ENCODE assay signal across 11 cellular contexts in the genomic region with DNA sequence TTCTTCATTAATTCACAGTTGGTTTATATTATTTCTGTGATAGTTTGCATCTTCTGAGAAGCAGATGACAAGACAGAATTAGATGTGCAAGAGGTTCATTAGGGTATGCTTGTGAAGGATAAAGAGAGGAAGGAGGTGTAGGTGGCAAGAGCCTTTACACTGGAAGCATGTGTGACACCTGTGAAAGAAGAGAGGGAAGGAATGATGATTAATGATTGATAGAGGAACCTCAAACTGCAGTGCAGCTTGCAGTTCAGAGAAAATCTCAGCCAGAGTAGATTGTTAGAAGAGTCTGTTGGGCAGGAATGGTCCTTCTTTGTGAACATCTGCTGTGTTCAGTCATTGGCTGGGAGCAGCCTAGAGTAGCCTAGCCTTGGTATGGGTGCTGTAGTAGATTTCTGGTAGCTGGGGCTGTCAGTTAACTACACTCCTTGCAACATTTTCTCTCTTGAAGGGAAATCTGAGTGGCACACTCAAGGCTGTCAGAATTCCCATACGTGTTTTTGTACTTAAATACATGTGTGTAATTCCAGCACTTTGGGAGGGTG.
"Had no signal": no experiment of that assay in that cellular context is flagged by ENCODE, and none has a peak within 500 bp of the region (broad histone marks: within the 10 kb centered on the region; RNA-seq: fewer than 3 reads in every experiment).

No MANE protein-coding gene starts in this region.

- H3K27me3 Mint-ChIP-seq: activated CD4-positive, alpha-beta memory T cell treated with anti-CD3 and anti-CD28 coated beads for 36 hours had no signal

- H3K9me3 ChIP-seq: colonic mucosa, gastrocnemius medialis, tibial artery had no signal

- H3K4me3 ChIP-seq: colonic mucosa, gastrocnemius medialis, skin epidermis, tibial artery had no signal

- H3K4me3 Mint-ChIP-seq: activated CD4-positive, alpha-beta memory T cell treated with anti-CD3 and anti-CD28 coated beads for 36 hours; neural crest cell; stimulated activated effector memory CD8-positive, alpha-beta T cell treated with anti-CD3 and anti-CD28 coated beads, Interleukin-12 subunit alpha, Interleukin-12 subunit beta, amount 100 ng/mL, for 72 hours had no signal

- ATAC-seq: gastrocnemius medialis; stimulated activated effector memory CD8-positive, alpha-beta T cell treated with anti-CD3 and anti-CD28 coated beads, Interleukin-12 subunit alpha, Interleukin-12 subunit beta, amount 100 ng/mL, for 72 hours had no signal

- H3K9me3 Mint-ChIP-seq: activated CD4-positive, alpha-beta memory T cell treated with anti-CD3 and anti-CD28 coated beads for 36 hours; neural crest cell; stimulated activated effector memory CD8-positive, alpha-beta T cell treated with anti-CD3 and anti-CD28 coated beads, Interleukin-12 subunit alpha, Interleukin-12 subunit beta, amount 100 ng/mL, for 72 hours had no signal

- H3K27me3 ChIP-seq: colonic mucosa, gastrocnemius medialis, tibial artery had no signal

- H3K27ac ChIP-seq: colonic mucosa, skin epidermis, tibial artery had no signal

- H3K27ac Mint-ChIP-seq: activated CD4-positive, alpha-beta memory T cell treated with anti-CD3 and anti-CD28 coated beads for 36 hours; stimulated activated effector memory CD8-positive, alpha-beta T cell treated with anti-CD3 and anti-CD28 coated beads, Interleukin-12 subunit alpha, Interleukin-12 subunit beta, amount 100 ng/mL, for 72 hours had no signal

- DNase-seq: activated CD4-positive, alpha-beta memory T cell treated with anti-CD3 and anti-CD28 coated beads for 36 hours; activated naive CD4-positive, alpha-beta T cell; activated T-cell treated with anti-CD3 and anti-CD28 coated beads, Interleukin-2, amount 50 U/mL, for 48 hours; colonic mucosa; gastrocnemius medialis; T-helper 9 cell; tibial artery had no signal

- FAIRE-seq: keratinocyte had no signal

- H3K36me3 ChIP-seq: colonic mucosa, gastrocnemius medialis, tibial artery had no signal

- H3K4me1 ChIP-seq: colonic mucosa had no signal
